ENCODE assay signal across 16 cellular contexts in genomic region chr7:128841171-128841690, GRCh38. TPM values are rescaled to one million over a fixed set of nuclear protein-coding genes. Genes with fewer than 3 reads are reported as not detected.
DNase-seq lines count a peak whose midpoint lies in the region; ATAC-seq and TF ChIP-seq lines count a peak whose summit lies in the region.
"Had no signal": no experiment of that assay in that cellular context is flagged by ENCODE, and none has a peak within 500 bp of the region (broad histone marks: within the 10 kb centered on the region; RNA-seq: fewer than 3 reads in every experiment).

No MANE protein-coding gene starts in this region.

- no peak; the same call in 1 of the 2 replicates for ATAC-seq in IMR-90 (ENCODE audit: low read depth)
- ATAC-seq in effector memory CD8-positive, alpha-beta T cell (replicated peaks) = peak; percentile 35

- H3K27ac ChIP-seq in IMR-90 (ENCODE audit: insufficient read depth, low read length) (no peak overlapping the region), rectal smooth muscle tissue (ENCODE audit: low read depth, low read length) (peak overlapping the region; percentile 4), RWPE1 (no peak overlapping the region)
- H3K27ac ChIP-seq: adrenal gland; BLaER1 treated with 17β-estradiol and CSF1 and Interleukin-3, amounts not matched to agents 10 nM and 100 nM; suprapubic skin had no signal

- H3K79me1 ChIP-seq in IMR-90 (ENCODE audit: low read depth in 1 of 2, low read length in 2 of 2) = peaks cover 32 to 91% of the 10 kb centered on the region in 2 experiments

- intact Hi-C loops in IMR-90 (cut with micrococcal nuclease) = no loop called here

- TF ChIP-seq CTCF in IMR-90 (conservative IDR thresholded peaks at IDR 0.05; ENCODE audit: low read depth, low read length) = no peak
- TF ChIP-seq CTCF in RWPE1 (conservative IDR thresholded peaks at IDR 0.05; ENCODE audit: low read depth) = no peak

- WGBS in IMR-90 (ENCODE audit: extremely low coverage in 2 of 2, insufficient read length in 1 of 2), 2 experiments = 93% methylated on average over 3 of the region's 17 CpGs; no CpG with 5 or more reads in 1 of the 2 experiments

- DNase-seq in COLO668 (lab: John Stamatoyannopoulos, UW; ENCODE audit: unreplicated experiment) = peak; percentile 90
- no peak for DNase-seq in IMR-90
- no peak for DNase-seq in effector memory CD8-positive, alpha-beta T cell
- DNase-seq in RWPE1 (ENCODE audit: low spot score) = no peak
- no peak for DNase-seq in kidney tubule cell (ENCODE audit: low spot score)
- DNase-seq in ureter (ENCODE audit: low spot score) = no peak
- DNase-seq: cerebellar nuclear complex, mammary epithelial cell, NCI-H2227 treated with DMSO at 0.1 percent for 48 hours, SHP77 treated with DMSO at 0.1 percent for 48 hours had no signal

- H4K5ac ChIP-seq in IMR-90 (ENCODE audit: low read depth, low read length) = no peak overlapping the region

- no peak overlapping the region for H3K4ac ChIP-seq in IMR-90 (ENCODE audit: low read depth, low read length)

- H3K4me3 Mint-ChIP-seq in effector memory CD8-positive, alpha-beta T cell = no peak overlapping the region
- H3K4me3 Mint-ChIP-seq: nephron had no signal

- H3K9me1 ChIP-seq in IMR-90 (ENCODE audit: insufficient read depth, low read length) = no peaks in the 10 kb centered on the region; the same call in 1 of the 2 replicates

- peaks cover 9% of the 10 kb centered on the region for H3K4me1 ChIP-seq in IMR-90 (ENCODE audit: control insufficient read depth, insufficient read depth, low read length)
- peaks cover 2% of the 10 kb centered on the region for H3K4me1 ChIP-seq in rectal smooth muscle tissue (ENCODE audit: control insufficient read depth, insufficient read depth, low read length)
- H3K4me1 ChIP-seq: adrenal gland had no signal

- dilution Hi-C loops in IMR-90 (cut with HindIII; ENCODE audit: low sequenced_read_pairs, unreplicated experiment) = no loop called here

- no peak overlapping the region for H2AFZ ChIP-seq in IMR-90 (replicated peaks; ENCODE audit: low read length, poor library complexity)

- no peak overlapping the region for H3K23ac ChIP-seq in IMR-90 (ENCODE audit: low read depth, low read length)

- peaks cover 99% of the 10 kb centered on the region for H4K20me1 ChIP-seq in IMR-90 (ENCODE audit: insufficient read depth, low read length)
- H4K20me1 ChIP-seq: BLaER1 treated with 17β-estradiol and CSF1 and Interleukin-3, amounts not matched to agents 10 nM and 100 nM had no signal

- H3K36me3 ChIP-seq in IMR-90 (ENCODE audit: control insufficient read depth, insufficient read depth, low read length) = peaks cover 97% of the 10 kb centered on the region
- peaks cover 41% of the 10 kb centered on the region for H3K36me3 ChIP-seq in rectal smooth muscle tissue (ENCODE audit: control insufficient read depth, insufficient read depth, low read length)
- H3K36me3 ChIP-seq: adrenal gland; BLaER1 treated with 17β-estradiol and CSF1 and Interleukin-3, amounts not matched to agents 10 nM and 100 nM had no signal

- no peak overlapping the region for H2BK120ac ChIP-seq in IMR-90 (ENCODE audit: low read depth, low read length)

- H2AK9ac ChIP-seq in IMR-90 (replicated peaks; ENCODE audit: low read depth, low read length, poor library complexity) = peak overlapping the region; percentile 48

- no peak overlapping the region for H4K91ac ChIP-seq in IMR-90 (ENCODE audit: insufficient read depth, low read depth, low read length)

- H3K56ac ChIP-seq in IMR-90 (ENCODE audit: extremely low read depth, insufficient read depth, low read length) = no peak overlapping the region

- no peak overlapping the region for H3K27ac Mint-ChIP-seq in effector memory CD8-positive, alpha-beta T cell
- H3K27ac Mint-ChIP-seq: nephron had no signal

- no TSS peak for BruUV-seq in IMR-90 (replicated peaks; lab: Mats Ljungman, UMichigan)

- no peak for TF ChIP-seq POLR2A in IMR-90 (IDR thresholded peaks at IDR 0.05; ENCODE audit: low read depth, low read length)

- CTCF ChIA-PET in IMR-90 (lab: Yijun Ruan, JAX) = no interaction called here
- CTCF ChIA-PET in RWPE1 (lab: Yijun Ruan, JAX) = interaction anchor here (1.0 kb wide), 1 partner anchor 43 kb away, joined by 4 read pairs; no protein-coding TSS in a partner anchor

- POLR2A ChIA-PET in IMR-90 (lab: Charles Lee; ENCODE audit: unreplicated experiment) (no interaction called here), RWPE1 (lab: Yijun Ruan, JAX; ENCODE audit: low non-redundant PET) (no interaction called here)

- no peak overlapping the region for H3K14ac ChIP-seq in IMR-90 (replicated peaks; ENCODE audit: low read depth, low read length)

- H3K4me3 ChIP-seq in IMR-90 (ENCODE audit: insufficient read depth, low read depth, low read length) (no peak overlapping the region), rectal smooth muscle tissue (ENCODE audit: low read length) (no peak overlapping the region)
- H3K4me3 ChIP-seq: adrenal gland; BLaER1 treated with 17β-estradiol and CSF1 and Interleukin-3, amounts not matched to agents 10 nM and 100 nM; suprapubic skin had no signal

- in situ Hi-C loops in IMR-90 (cut with MboI; ENCODE audit: low sequenced_read_pairs) = no loop called here

- no peak overlapping the region for H2BK20ac ChIP-seq in IMR-90 (ENCODE audit: low read depth, low read length)

- H3K9me3 ChIP-seq in IMR-90 (ENCODE audit: control insufficient read depth, insufficient read depth, low read length) = no peaks in the 10 kb centered on the region
- H3K9me3 ChIP-seq: adrenal gland; BLaER1 treated with 17β-estradiol and CSF1 and Interleukin-3, amounts not matched to agents 10 nM and 100 nM; suprapubic skin had no signal

- H3K36me3 Mint-ChIP-seq in effector memory CD8-positive, alpha-beta T cell (ENCODE audit: insufficient read depth) = no peaks in the 10 kb centered on the region

- no peak overlapping the region for H2BK5ac ChIP-seq in IMR-90 (ENCODE audit: low read depth, low read length, poor library complexity, severe bottlenecking)

- no peak overlapping the region for H4K8ac ChIP-seq in IMR-90 (ENCODE audit: low read depth in 2 of 2, low read length in 2 of 2)

- no peak overlapping the region for H3K4me2 ChIP-seq in IMR-90 (ENCODE audit: low read depth, low read length)
- H3K4me2 ChIP-seq: BLaER1 treated with 17β-estradiol and CSF1 and Interleukin-3, amounts not matched to agents 10 nM and 100 nM had no signal

- no peak overlapping the region for H3K18ac ChIP-seq in IMR-90 (ENCODE audit: low read depth, low read length)

- H3K27me3 Mint-ChIP-seq in effector memory CD8-positive, alpha-beta T cell = peaks cover 0 to 16% of the 10 kb centered on the region in 2 donors

- no peaks in the 10 kb centered on the region for H3K27me3 ChIP-seq in IMR-90 (ENCODE audit: control insufficient read depth, insufficient read depth, low read length)
- H3K27me3 ChIP-seq in rectal smooth muscle tissue (ENCODE audit: control insufficient read depth, insufficient read depth, low read length) = no peaks in the 10 kb centered on the region
- H3K27me3 ChIP-seq: adrenal gland; BLaER1 treated with 17β-estradiol and CSF1 and Interleukin-3, amounts not matched to agents 10 nM and 100 nM; suprapubic skin had no signal

- TF ChIP-seq RAD21 in IMR-90 (IDR thresholded peaks at IDR 0.05; ENCODE audit: low read length) = no peak

- H2BK15ac ChIP-seq in IMR-90 (ENCODE audit: low read depth, low read length) = no peak overlapping the region

- H3K9ac ChIP-seq in IMR-90 (ENCODE audit: low read depth, low read length) (no peak overlapping the region), rectal smooth muscle tissue (ENCODE audit: low read length) (no peak overlapping the region)
- H3K9ac ChIP-seq: BLaER1 treated with 17β-estradiol and CSF1 and Interleukin-3, amounts not matched to agents 10 nM and 100 nM had no signal

- H2AK5ac ChIP-seq in IMR-90 (ENCODE audit: low read depth, low read length) = no peak overlapping the region

- peaks cover 0 to 1% of the 10 kb centered on the region in 2 donors for H3K4me1 Mint-ChIP-seq in effector memory CD8-positive, alpha-beta T cell (ENCODE audit: low read depth in 2 of 2)

- H3K9me3 Mint-ChIP-seq in effector memory CD8-positive, alpha-beta T cell = no peaks in the 10 kb centered on the region
- H3K9me3 Mint-ChIP-seq: nephron had no signal

TF ChIP-seq in IMR-90, 13 proteins besides CTCF, POLR2A, EP300 and RAD21 (continues in another document):
- TF ChIP-seq MAFK (IDR thresholded peaks at IDR 0.05; ENCODE audit: low read depth, low read length) (no peak), MAZ (IDR thresholded peaks at IDR 0.05; ENCODE audit: borderline replicate concordance, low read depth, low read length) (no peak), RCOR1 (IDR thresholded peaks at IDR 0.05; ENCODE audit: insufficient replicate concordance, low read length) (no peak), FOS (IDR thresholded peaks at IDR 0.05; ENCODE audit: low read depth, low read length) (no peak), CEBPB (IDR thresholded peaks at IDR 0.05; ENCODE audit: low read depth, low read length) (no peak), MXI1 (IDR thresholded peaks at IDR 0.05; ENCODE audit: borderline replicate concordance, low read depth, low read length) (no peak), USF2 (IDR thresholded peaks at IDR 0.05; ENCODE audit: low read depth, low read length) (no peak), RFX5 (IDR thresholded peaks at IDR 0.05; ENCODE audit: low read depth, low read length) (no peak), BHLHE40 (IDR thresholded peaks at IDR 0.05; ENCODE audit: low read depth, low read length) (no peak)

RNA-seq across cellular contexts. Expression of gene FLNC, which starts 11.0 kb away (rescaled TPM):
- total RNA-seq in IMR-90 (2012; rRNA removed) (116 and 139 TPM in 2 replicates), ureter (84.1 TPM)
- polyA plus RNA-seq in IMR-90 (2012; rRNA removed) = 154 and 167 TPM in 2 replicates
- polyA plus RNA-seq in IMR-90 (2012; cell fraction: cytosol; rRNA removed) = 67.5 and 137 TPM in 2 replicates
- polyA plus RNA-seq in IMR-90 (2012; cell fraction: nucleus; rRNA removed; ENCODE audit: low replicate concordance) = 165 and 525 TPM in 2 replicates
- total RNA-seq: T-helper 2 cell treated with Interferon-gamma antibody and Interleukin-4, amounts not matched to agents 100 ng/mL and 5 ng/mL, for 36 hours had no signal

RNA-seq across cellular contexts. Expression of gene ATP6V1F, which starts 21.4 kb away (rescaled TPM):
- 61.1 and 104 TPM in 2 replicates for total RNA-seq in IMR-90 (2012; rRNA removed)
- 321 and 346 TPM in 2 replicates for polyA plus RNA-seq in IMR-90 (2012; rRNA removed)
- polyA plus RNA-seq in IMR-90 (2012; cell fraction: cytosol; rRNA removed) = 128 and 421 TPM in 2 replicates
- 84.2 and 106 TPM in 2 replicates for polyA plus RNA-seq in IMR-90 (2012; cell fraction: nucleus; rRNA removed; ENCODE audit: low replicate concordance)
- total RNA-seq in ureter = 133 TPM

RNA-seq across cellular contexts. Expression of gene CCDC136, which starts 49.5 kb away (rescaled TPM):
- total RNA-seq in IMR-90 (2012; rRNA removed) (7.7 and 8.3 TPM in 2 replicates), ureter (12.5 TPM)
- polyA plus RNA-seq in IMR-90 (2012; rRNA removed) = 15.1 and 18.0 TPM in 2 replicates
- 5.3 and 5.9 TPM in 2 replicates for polyA plus RNA-seq in IMR-90 (2012; cell fraction: cytosol; rRNA removed)
- 41.0 and 106 TPM in 2 replicates for polyA plus RNA-seq in IMR-90 (2012; cell fraction: nucleus; rRNA removed; ENCODE audit: low replicate concordance)
